Comparison of ENCODE assay signal across 1 cellular context in genomic region chr6:6665505-6665904, GRCh38.
TF ChIP-seq lines count a peak whose summit lies in the region.

No MANE protein-coding gene starts in this region.

TF ChIP-seq in K562, 482 proteins besides CTCF, POLR2A, EP300 and RAD21 (continued from another document):
- TF ChIP-seq FOXJ3 (CRISPR knock-in tag; IDR thresholded peaks at IDR 0.05) (no peak), FOS (IDR thresholded peaks at IDR 0.05; ENCODE audit: extremely low read depth, insufficient read length) (no peak), ZFP36 (IDR thresholded peaks at IDR 0.05; ENCODE audit: low read depth, low read length, partially characterized antibody) (no peak), MEIS2 (IDR thresholded peaks at IDR 0.05; ENCODE audit: partially characterized antibody) (peak; percentile 22), ZKSCAN8 (CRISPR knock-in tag; IDR thresholded peaks at IDR 0.05) (no peak), SMC3 (conservative IDR thresholded peaks at IDR 0.05; ENCODE audit: insufficient read depth, low read depth, low read length) (no peak), SMAD4 (CRISPR knock-in tag; conservative IDR thresholded peaks at IDR 0.05) (peak; percentile 65; the same call in 1 of the 2 replicates), CEBPG (CRISPR knock-in tag; IDR thresholded peaks at IDR 0.05) (no peak), CEBPG (tag; conservative IDR thresholded peaks at IDR 0.05 in 1 of 2, IDR thresholded peaks at IDR 0.05 in 1 of 2) (no peak), SP1 (CRISPR knock-in tag; IDR thresholded peaks at IDR 0.05) (no peak), HDGF (IDR thresholded peaks at IDR 0.05) (no peak), NR2C2 (CRISPR knock-in tag; IDR thresholded peaks at IDR 0.05) (no peak), NR2C2 (tag; IDR thresholded peaks at IDR 0.05) (no peak; the same call in 1 of the 2 replicates), ZNF586 (CRISPR knock-in tag; conservative IDR thresholded peaks at IDR 0.05) (no peak), UBTF (IDR thresholded peaks at IDR 0.05; ENCODE audit: borderline replicate concordance in 1 of 2, low read depth in 2 of 2, low read length in 2 of 2) (no peak), IRF1 (CRISPR knock-in tag; IDR thresholded peaks at IDR 0.05; ENCODE audit: borderline replicate concordance) (no peak), HMBOX1 (IDR thresholded peaks at IDR 0.05) (peak; percentile 55; the same call in 1 of the 2 replicates), L3MBTL2 (IDR thresholded peaks at IDR 0.05) (0 out of 2 replicates have a peak, but pooled peaks have one; percentile 26), ZC3H4 (CRISPR knock-in tag; IDR thresholded peaks at IDR 0.05; ENCODE audit: borderline replicate concordance) (no peak), POLR2AphosphoS2 (IDR thresholded peaks at IDR 0.05; ENCODE audit: low read length) (no peak), RCOR1 (IDR thresholded peaks at IDR 0.05; ENCODE audit: borderline replicate concordance in 1 of 2, low read depth in 2 of 2, low read length in 2 of 2) (0 out of 4 replicates have a peak, but pooled peaks of 1 of the 2 experiments have one; percentile 16), NEUROD1 (IDR thresholded peaks at IDR 0.05; ENCODE audit: borderline replicate concordance, low read depth, low read length, partially characterized antibody) (peak; percentile 63), EP400 (IDR thresholded peaks at IDR 0.05) (no peak), THAP7 (CRISPR knock-in tag; IDR thresholded peaks at IDR 0.05) (no peak), RNF2 (IDR thresholded peaks at IDR 0.05) (no peak), SMARCE1 (IDR thresholded peaks at IDR 0.05) (no peak), ZBTB43 (CRISPR knock-in tag; IDR thresholded peaks at IDR 0.05) (no peak), ZNF77 (CRISPR knock-in tag; IDR thresholded peaks at IDR 0.05) (no peak)
